10 cellular contexts compared by ENCODE assay signal in the genomic region with DNA sequence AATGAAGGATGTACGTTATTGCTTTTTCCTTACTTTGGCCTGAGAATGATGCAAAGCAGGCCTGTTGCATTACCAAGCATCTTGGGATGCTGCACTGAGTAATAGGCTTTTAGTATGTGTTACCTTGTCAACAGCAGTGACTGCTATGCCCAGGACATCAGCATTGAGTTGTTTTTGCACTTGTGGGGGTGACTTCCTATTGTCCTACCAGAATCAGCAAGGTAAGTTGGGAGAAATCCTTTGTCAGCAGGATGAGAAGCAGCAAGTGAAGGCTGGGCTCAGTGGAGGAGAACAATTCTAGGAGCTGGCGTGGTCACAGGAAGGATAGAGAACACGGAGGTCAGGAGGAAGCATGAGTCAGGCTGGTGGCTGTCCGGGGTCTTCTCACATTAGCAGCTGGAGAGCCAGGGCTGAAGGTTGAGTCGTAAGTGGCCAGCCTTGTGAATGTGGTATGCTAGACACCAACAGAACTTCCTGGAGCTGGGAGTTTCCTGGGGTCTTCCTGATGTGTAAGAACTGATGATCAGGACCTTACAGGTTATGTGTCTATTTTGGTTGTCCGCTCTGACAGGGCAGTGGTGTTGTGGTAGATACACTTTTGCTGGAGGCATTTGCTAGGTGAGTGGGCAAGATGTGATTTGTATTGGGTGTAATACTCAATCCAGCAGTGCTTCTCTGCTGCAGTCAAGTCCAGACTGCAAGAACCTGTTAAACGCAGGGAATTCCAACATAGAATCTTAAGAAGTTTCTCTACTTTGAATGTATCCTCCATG.
DNase-seq lines count a peak whose midpoint lies in the region; ATAC-seq and TF ChIP-seq lines count a peak whose summit lies in the region.
"Had no signal": no experiment of that assay in that cellular context is flagged by ENCODE, and none has a peak within 500 bp of the region (broad histone marks: within the 10 kb centered on the region; RNA-seq: fewer than 3 reads in every experiment).

No MANE protein-coding gene starts in this region.

- DNase-seq in AG20443 (ENCODE audit: low spot score), result peak; percentile 23
- DNase-seq in activated naive CD8-positive, alpha-beta T cell treated with anti-CD3 and anti-CD28 coated beads, Interleukin-2, amount 50 U/mL, for 24 hours, result peak; percentile 3
- DNase-seq in lung (ENCODE audit: low spot score), result no peak
- DNase-seq in NCI-H2171 treated with DMSO at 0.1 percent for 48 hours (lab: John Stamatoyannopoulos, UW), result no peak
- DNase-seq in hypothalamus (lab: John Stamatoyannopoulos, UW), result no peak
- no peak for DNase-seq in stimulated activated CD4-positive, alpha-beta T cell treated with anti-CD3 and anti-CD28 coated beads, Interleukin-4, amount 100 ng/mL, for 4 hours
- no peak for DNase-seq in pons (ENCODE audit: low spot score)
- DNase-seq: NCI-H1436 treated with DMSO at 0.1 percent for 48 hours had no signal

- no peaks in the 10 kb centered on the region for H3K9me3 Mint-ChIP-seq in activated naive CD8-positive, alpha-beta T cell treated with anti-CD3 and anti-CD28 coated beads, Interleukin-2, amount 50 U/mL, for 24 hours

- H3K27me3 Mint-ChIP-seq in activated naive CD8-positive, alpha-beta T cell treated with anti-CD3 and anti-CD28 coated beads, Interleukin-2, amount 50 U/mL, for 24 hours, result no peaks in the 10 kb centered on the region

- whole genome bisulfite sequencing in lung, 2 donors, result 50 to 54% methylated on average over 7 of the region's 7 CpGs

- H3K4me1 ChIP-seq in lung (ENCODE audit: control insufficient read depth in 2 of 2, insufficient read depth in 2 of 2, low read length in 2 of 2), result peaks cover 12 to 26% of the 10 kb centered on the region in 2 donors
- H3K4me1 ChIP-seq: prostate gland had no signal

- H3K27me3 ChIP-seq in lung (ENCODE audit: control insufficient read depth, insufficient read depth), result no peaks in the 10 kb centered on the region

- no peak for TF ChIP-seq CTCF in lung (IDR thresholded peaks at IDR 0.05; ENCODE audit: control extremely low read depth, extremely low read depth)

- peaks cover 10% of the 10 kb centered on the region for H3K36me3 Mint-ChIP-seq in activated naive CD8-positive, alpha-beta T cell treated with anti-CD3 and anti-CD28 coated beads, Interleukin-2, amount 50 U/mL, for 24 hours (ENCODE audit: low read depth)

- ATAC-seq in HG03196 (IDR thresholded peaks at IDR 0.05; ENCODE audit: unreplicated experiment) (peak; percentile 63), lung (ENCODE audit: insufficient read depth, low FRiP score) (peak; percentile 64)
- peak; percentile 59 for ATAC-seq in activated naive CD8-positive, alpha-beta T cell treated with anti-CD3 and anti-CD28 coated beads, Interleukin-2, amount 50 U/mL, for 24 hours

- peaks cover 36% of the 10 kb centered on the region for H3K4me1 Mint-ChIP-seq in activated naive CD8-positive, alpha-beta T cell treated with anti-CD3 and anti-CD28 coated beads, Interleukin-2, amount 50 U/mL, for 24 hours

- peak overlapping the region in 1 of 2 donors; percentile 56 for H3K27ac ChIP-seq in lung (ENCODE audit: low read depth in 1 of 2, low read length in 1 of 2)
- H3K27ac ChIP-seq: prostate gland had no signal

- H3K4me3 Mint-ChIP-seq in activated naive CD8-positive, alpha-beta T cell treated with anti-CD3 and anti-CD28 coated beads, Interleukin-2, amount 50 U/mL, for 24 hours, result no peak overlapping the region

- H3K36me3 ChIP-seq in lung (ENCODE audit: control insufficient read depth in 2 of 2, insufficient read depth in 2 of 2, low read length in 2 of 2), result no peaks in the 10 kb centered on the region
- H3K36me3 ChIP-seq: prostate gland had no signal

- no peak overlapping the region for H3K4me3 ChIP-seq in lung
- H3K4me3 ChIP-seq: prostate gland had no signal

- no peaks in the 10 kb centered on the region for H3K9me3 ChIP-seq in lung (ENCODE audit: control insufficient read depth in 2 of 2, insufficient read depth in 1 of 2, low read length in 1 of 2)
- H3K9me3 ChIP-seq: prostate gland had no signal

- peak overlapping the region; percentile 47 for H3K27ac Mint-ChIP-seq in activated naive CD8-positive, alpha-beta T cell treated with anti-CD3 and anti-CD28 coated beads, Interleukin-2, amount 50 U/mL, for 24 hours

Comparison
In these comparisons a context has a peak if more than half of its experiments do, and no peak if none do; other contexts are left out.
1. DNase-seq: peak in AG20443 (single experiment) and activated naive CD8-positive, alpha-beta T cell treated with anti-CD3 and anti-CD28 coated beads, Interleukin-2, amount 50 U/mL, for 24 hours (single experiment); none in lung (single experiment), NCI-H2171 treated with DMSO at 0.1 percent for 48 hours (single experiment), hypothalamus (0 of 51), stimulated activated CD4-positive, alpha-beta T cell treated with anti-CD3 and anti-CD28 coated beads, Interleukin-4, amount 100 ng/mL, for 4 hours (0 of 2) and pons (single experiment).
2. Peak in every context shown above with its lines, with median percentiles within 50 percentile points of each other: ATAC-seq.